ENCODE assay signal across 13 cellular contexts in genomic region chr19:41872384-41872774, GRCh38. TPM values are rescaled to one million over a fixed set of nuclear protein-coding genes. Genes with fewer than 3 reads are reported as not detected.
DNase-seq lines count a peak whose midpoint lies in the region; ATAC-seq and TF ChIP-seq lines count a peak whose summit lies in the region.
"Had no signal": no experiment of that assay in that cellular context is flagged by ENCODE, and none has a peak within 500 bp of the region (broad histone marks: within the 10 kb centered on the region; RNA-seq: fewer than 3 reads in every experiment).

No MANE protein-coding gene starts in this region.

- DNase-seq in heart left ventricle (no peak), right atrium auricular region (ENCODE audit: low spot score) (no peak), epithelial cell of prostate (ENCODE audit: low read depth, low spot score) (no peak), NCI-H748 treated with DMSO at 0.1 percent for 48 hours (lab: John Stamatoyannopoulos, UW) (no peak), mesendoderm (no peak), caudate nucleus (lab: John Stamatoyannopoulos, UW) (no peak), D341Med (ENCODE audit: low spot score) (no peak)
- DNase-seq: gastrocnemius medialis had no signal

- no peak overlapping the region for H2BK120ac ChIP-seq in mesendoderm (ENCODE audit: low read depth, low read length)

- H3K9ac ChIP-seq in SU-DHL-6 (ENCODE audit: low read length) (no peak overlapping the region), mesendoderm (ENCODE audit: low read length) (no peak overlapping the region)

- no peak overlapping the region for H2BK15ac ChIP-seq in mesendoderm (replicated peaks; ENCODE audit: low read depth)

- H3K36me3 ChIP-seq in heart left ventricle (peaks cover 0 to 49% (median 40%) of the 10 kb centered on the region in 9 donors), right atrium auricular region (peaks cover 51% of the 10 kb centered on the region), SU-DHL-6 (ENCODE audit: low read length) (peaks cover 7% of the 10 kb centered on the region; the same call in 1 of the 2 replicates), mesendoderm (ENCODE audit: control insufficient read depth, insufficient read depth, low read length) (peaks cover 8% of the 10 kb centered on the region)

- WGBS in heart left ventricle, 4 donors = 90 to 93% (median 91%) methylated on average over 12 of the region's 12 CpGs
- WGBS in mesendoderm (ENCODE audit: extremely low coverage, insufficient coverage, low lambda C conversion rate) = no CpG with 5 or more reads among the region's 12 CpGs

- H3K27me3 ChIP-seq in heart left ventricle (no peaks in the 10 kb centered on the region), right atrium auricular region (no peaks in the 10 kb centered on the region), SU-DHL-6 (ENCODE audit: low read length) (no peaks in the 10 kb centered on the region), mesendoderm (ENCODE audit: insufficient read depth, low read length, poor library complexity) (no peaks in the 10 kb centered on the region)
- H3K27me3 ChIP-seq: gastrocnemius medialis had no signal

- intact Hi-C loops in heart left ventricle (cut with DNase I) = loop anchor here (2.0 to 10.0 kb wide), 7 partner anchors 60 to 362 kb away; partner anchors contain the start of gene RABAC1 (in 2 of the 10)

- peaks cover 0 to 96% (median 20%) of the 10 kb centered on the region in 12 donors for H3K4me1 ChIP-seq in heart left ventricle
- H3K4me1 ChIP-seq in right atrium auricular region = peaks cover 0 to 6% of the 10 kb centered on the region in 2 donors
- H3K4me1 ChIP-seq in mesendoderm (ENCODE audit: control insufficient read depth, low read depth, low read length) = no peaks in the 10 kb centered on the region
- H3K4me1 ChIP-seq: gastrocnemius medialis had no signal

- TF ChIP-seq CTCF in heart left ventricle (IDR thresholded peaks at IDR 0.05) = no peak
- TF ChIP-seq CTCF in right atrium auricular region (IDR thresholded peaks at IDR 0.05) = no peak
- TF ChIP-seq CTCF in SU-DHL-6 (IDR thresholded peaks at IDR 0.05; ENCODE audit: insufficient read depth, low read length, poor library complexity, severe bottlenecking) = no peak

- no peak overlapping the region for H4K8ac ChIP-seq in mesendoderm (ENCODE audit: low read depth, low read length)

- no peaks in the 10 kb centered on the region; the same call in 1 of the 2 replicates for H4K20me1 ChIP-seq in SU-DHL-6 (ENCODE audit: low read depth, low read length)

- no peak overlapping the region for H2AK5ac ChIP-seq in mesendoderm (ENCODE audit: low read length)

- no peak for TF ChIP-seq POLR2A in heart left ventricle (IDR thresholded peaks at IDR 0.05)

- no peak overlapping the region for H2AFZ ChIP-seq in SU-DHL-6 (ENCODE audit: low read depth, low read length, severe bottlenecking)

- H3K56ac ChIP-seq in mesendoderm (ENCODE audit: low read length) = no peak overlapping the region

- H3K9me3 ChIP-seq in heart left ventricle (no peaks in the 10 kb centered on the region), right atrium auricular region (no peaks in the 10 kb centered on the region), SU-DHL-6 (ENCODE audit: insufficient read depth, low read length) (no peaks in the 10 kb centered on the region)
- H3K9me3 ChIP-seq: gastrocnemius medialis had no signal

- H3K18ac ChIP-seq in mesendoderm (ENCODE audit: low read length) = no peak overlapping the region

- H3K27ac ChIP-seq in heart left ventricle = peak overlapping the region in 7 of 12 donors; percentile 3 to 86 (median 55)
- no peak overlapping the region for H3K27ac ChIP-seq in right atrium auricular region
- H3K27ac ChIP-seq in SU-DHL-6 (ENCODE audit: low read depth, low read length) = peak overlapping the region; percentile 100
- H3K27ac ChIP-seq in epithelial cell of prostate = peak overlapping the region; percentile 26
- no peak overlapping the region for H3K27ac ChIP-seq in mesendoderm (ENCODE audit: low read depth, low read length)
- H3K27ac ChIP-seq in caudate nucleus (ENCODE audit: low read depth, low read length) = no peak overlapping the region
- H3K27ac ChIP-seq: gastrocnemius medialis had no signal

- no peak overlapping the region for H4K5ac ChIP-seq in mesendoderm (ENCODE audit: low read length)

- ATAC-seq in heart left ventricle = no peak

- no peak overlapping the region for H3K4ac ChIP-seq in mesendoderm (ENCODE audit: low read depth, low read length)

- no peaks in the 10 kb centered on the region for H3K9me2 ChIP-seq in SU-DHL-6 (replicated peaks; ENCODE audit: insufficient read depth, low read length)

- peaks cover 84% of the 10 kb centered on the region for H3F3A ChIP-seq in SU-DHL-6 (ENCODE audit: insufficient read depth)

- H3K4me3 ChIP-seq in heart left ventricle (no peak overlapping the region), right atrium auricular region (no peak overlapping the region), SU-DHL-6 (ENCODE audit: insufficient read depth, low read length, poor library complexity, severe bottlenecking) (no peak overlapping the region), mesendoderm (ENCODE audit: low read length) (no peak overlapping the region)
- H3K4me3 ChIP-seq: gastrocnemius medialis had no signal

- H3K4me2 ChIP-seq in SU-DHL-6 (ENCODE audit: low read depth, low read length, poor library complexity, severe bottlenecking) (no peak overlapping the region), mesendoderm (ENCODE audit: low read length) (no peak overlapping the region)

- peaks cover 5% of the 10 kb centered on the region for H3K79me1 ChIP-seq in mesendoderm (ENCODE audit: low read length)

- no peak overlapping the region for H3K23ac ChIP-seq in mesendoderm (ENCODE audit: low read length)

- H3K79me2 ChIP-seq in SU-DHL-6 (ENCODE audit: insufficient read depth, low read length) (peaks cover 14% of the 10 kb centered on the region), mesendoderm (ENCODE audit: control insufficient read depth, insufficient read depth, low read length) (peaks cover 3% of the 10 kb centered on the region)

- no peak overlapping the region for H2BK5ac ChIP-seq in mesendoderm (ENCODE audit: low read length)

RNA-seq across cellular contexts. Expression of gene CD79A, which starts 4.7 kb away (rescaled TPM):
- total RNA-seq in heart left ventricle = under 1 TPM in 3 of 9 donors, not detected in 6; 0.37 to 0.88 (median 0.45) TPM
- polyA plus RNA-seq in heart left ventricle = under 1 TPM in 1 of 2 donors, not detected in 1; 0.51 TPM
- total RNA-seq in right atrium auricular region = 1 to 10 TPM in 1 of 2 donors, not detected in 1; 1.1 TPM
- polyA plus RNA-seq in mesendoderm (2013, experiment 1 of 2) = 0.41 TPM
- polyA plus RNA-seq in mesendoderm (2013, experiment 2 of 2) = 0.46 TPM
- total RNA-seq: NCI-H460, temporal lobe had no signal

RNA-seq across cellular contexts. Expression of gene ARHGEF1, which starts 10.6 kb away (rescaled TPM):
- total RNA-seq in heart left ventricle (10 to 100 TPM; 22.8 to 89.2 (median 27.2) TPM), right atrium auricular region (10 to 100 TPM; 27.3 to 45.8 TPM)
- 10 to 100 TPM; 32.1 to 44.1 TPM for polyA plus RNA-seq in heart left ventricle
- polyA plus RNA-seq in mesendoderm (2013, experiment 1 of 2) = 38.0 TPM
- 36.4 TPM for polyA plus RNA-seq in mesendoderm (2013, experiment 2 of 2)

RNA-seq across cellular contexts. Expression of gene RPS19, which starts 12.3 kb away (rescaled TPM):
- 1,000 to 10,000 TPM in 1 of 9 donors, 100 to 1,000 TPM in 8; 161 to 1,072 (median 585) TPM for total RNA-seq in heart left ventricle
- 1,000 to 10,000 TPM in 1 of 2 donors, 100 to 1,000 TPM in 1; 840 to 1,676 TPM for polyA plus RNA-seq in heart left ventricle
- total RNA-seq in right atrium auricular region = 100 to 1,000 TPM; 108 to 415 TPM
- polyA plus RNA-seq in mesendoderm (2013, experiment 1 of 2) = 3,019 TPM
- polyA plus RNA-seq in mesendoderm (2013, experiment 2 of 2) = 2,972 TPM

RNA-seq across cellular contexts. Expression of gene DMRTC2, which starts 27.5 kb away (rescaled TPM):
- total RNA-seq in heart left ventricle = not detected
- not detected for polyA plus RNA-seq in heart left ventricle
- total RNA-seq in right atrium auricular region = not detected
- not detected for polyA plus RNA-seq in mesendoderm (2013, experiment 1 of 2)
- not detected for polyA plus RNA-seq in mesendoderm (2013, experiment 2 of 2)
- total RNA-seq: aorta, gastrocnemius medialis, mucosa of gallbladder, NCI-H460, temporal lobe had no signal
- polyA plus RNA-seq: aorta had no signal

RNA-seq across cellular contexts. Expression of gene LYPD4, which starts 27.9 kb away (rescaled TPM):
- total RNA-seq in heart left ventricle (not detected), right atrium auricular region (not detected)
- not detected for polyA plus RNA-seq in heart left ventricle
- not detected for polyA plus RNA-seq in mesendoderm (2013, experiment 1 of 2)
- not detected for polyA plus RNA-seq in mesendoderm (2013, experiment 2 of 2)
- total RNA-seq: aorta, gastrocnemius medialis, mucosa of gallbladder, NCI-H460, temporal lobe had no signal
- polyA plus RNA-seq: aorta had no signal

Comparison
In these comparisons a context has a peak if more than half of its experiments do, and no peak if none do; other contexts are left out.
1. H3K27ac ChIP-seq: peak in heart left ventricle (7 of 12), SU-DHL-6 (single experiment) and epithelial cell of prostate (single experiment); none in right atrium auricular region (0 of 2), mesendoderm (single experiment) and caudate nucleus (single experiment).